1 cellular context compared by ENCODE assay signal in the genomic region with DNA sequence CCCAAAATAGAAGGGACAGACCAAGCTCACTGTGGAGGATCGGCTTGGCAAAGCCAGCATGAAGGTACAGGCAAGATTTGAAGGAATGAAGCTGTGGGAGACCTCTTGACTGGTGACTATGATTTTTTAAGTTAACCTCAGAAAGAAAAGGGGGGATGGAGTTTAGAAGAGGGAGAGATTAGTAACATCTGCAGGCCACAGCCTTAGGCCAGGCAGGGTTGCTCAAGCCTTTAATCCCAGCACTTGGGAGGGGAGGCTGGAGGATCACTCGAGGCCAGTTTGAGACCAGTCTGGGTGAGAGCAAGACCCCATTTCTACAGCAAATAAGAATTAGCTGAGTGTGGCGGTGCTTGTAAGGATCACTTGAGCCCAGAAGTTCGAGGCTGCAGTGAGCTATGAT.
TF ChIP-seq lines count a peak whose summit lies in the region.

No MANE protein-coding gene starts in this region.

TF ChIP-seq in IMR-90, 13 proteins besides CTCF, POLR2A, EP300 and RAD21:
- no peak for TF ChIP-seq RCOR1 (IDR thresholded peaks at IDR 0.05; ENCODE audit: insufficient replicate concordance, low read length)
- TF ChIP-seq MAFK (IDR thresholded peaks at IDR 0.05; ENCODE audit: low read depth, low read length): no peak
- TF ChIP-seq BHLHE40 (IDR thresholded peaks at IDR 0.05; ENCODE audit: low read depth, low read length): no peak
- TF ChIP-seq FOS (IDR thresholded peaks at IDR 0.05; ENCODE audit: low read depth, low read length): no peak
- TF ChIP-seq, protein P1, sequence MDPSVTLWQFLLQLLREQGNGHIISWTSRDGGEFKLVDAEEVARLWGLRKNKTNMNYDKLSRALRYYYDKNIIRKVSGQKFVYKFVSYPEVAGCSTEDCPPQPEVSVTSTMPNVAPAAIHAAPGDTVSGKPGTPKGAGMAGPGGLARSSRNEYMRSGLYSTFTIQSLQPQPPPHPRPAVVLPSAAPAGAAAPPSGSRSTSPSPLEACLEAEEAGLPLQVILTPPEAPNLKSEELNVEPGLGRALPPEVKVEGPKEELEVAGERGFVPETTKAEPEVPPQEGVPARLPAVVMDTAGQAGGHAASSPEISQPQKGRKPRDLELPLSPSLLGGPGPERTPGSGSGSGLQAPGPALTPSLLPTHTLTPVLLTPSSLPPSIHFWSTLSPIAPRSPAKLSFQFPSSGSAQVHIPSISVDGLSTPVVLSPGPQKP (IDR thresholded peaks at IDR 0.05; ENCODE audit: borderline replicate concordance, low read depth, low read length): no peak
- TF ChIP-seq NFE2L2 (IDR thresholded peaks at IDR 0.05; ENCODE audit: low read depth, low read length): no peak
- no peak for TF ChIP-seq CHD1 (IDR thresholded peaks at IDR 0.05; ENCODE audit: low read depth, low read length)
